ENCODE assay signal across 2 cellular contexts in the genomic region with DNA sequence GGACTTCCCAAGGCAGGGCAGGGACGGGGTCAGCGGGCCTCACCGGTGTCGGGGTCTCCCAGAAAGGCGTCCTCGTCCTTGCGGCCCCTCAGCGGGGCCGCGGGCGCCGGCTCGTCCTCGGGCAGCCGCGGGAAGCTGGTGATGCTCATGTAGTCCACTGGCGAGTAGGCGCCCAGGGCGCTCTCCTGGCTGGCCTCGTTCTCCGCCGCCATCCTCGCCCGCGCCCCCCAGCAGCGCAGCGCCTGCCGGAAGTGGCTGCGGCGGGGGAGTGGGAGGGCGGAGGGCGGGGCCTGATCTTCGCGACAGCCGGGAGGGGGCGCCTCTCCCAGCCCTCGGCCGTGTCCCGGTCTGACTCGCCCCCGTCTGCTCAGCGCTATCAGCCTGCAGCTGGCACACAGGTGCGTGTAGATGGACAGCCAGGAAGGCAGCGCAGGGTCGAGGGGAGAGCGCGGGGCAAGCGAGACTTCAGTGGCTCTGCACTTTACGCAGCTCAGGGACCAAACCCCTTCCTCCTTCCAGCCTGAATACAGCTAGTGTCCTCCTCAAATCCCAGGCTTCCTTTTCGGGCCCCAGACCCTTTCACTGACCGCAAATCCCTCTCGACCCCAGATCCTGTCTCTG.
TF ChIP-seq lines count a peak whose summit lies in the region.

GGT7 (minus strand) TSS at position 253 of the 621 bp plus-strand sequence; CDS start at position 212, 41 bp downstream.

TF ChIP-seq in HCT116, 20 proteins besides CTCF, POLR2A, EP300 and RAD21:
- TF ChIP-seq POLR2AphosphoS5 (IDR thresholded peaks at IDR 0.05; ENCODE audit: low read depth, low read length) (peak; percentile 53; the same call in 1 of the 2 replicates), EGR1 (IDR thresholded peaks at IDR 0.05; ENCODE audit: low read depth) (peak; percentile 73; the same call in 1 of the 2 replicates)
- TF ChIP-seq, protein P1, sequence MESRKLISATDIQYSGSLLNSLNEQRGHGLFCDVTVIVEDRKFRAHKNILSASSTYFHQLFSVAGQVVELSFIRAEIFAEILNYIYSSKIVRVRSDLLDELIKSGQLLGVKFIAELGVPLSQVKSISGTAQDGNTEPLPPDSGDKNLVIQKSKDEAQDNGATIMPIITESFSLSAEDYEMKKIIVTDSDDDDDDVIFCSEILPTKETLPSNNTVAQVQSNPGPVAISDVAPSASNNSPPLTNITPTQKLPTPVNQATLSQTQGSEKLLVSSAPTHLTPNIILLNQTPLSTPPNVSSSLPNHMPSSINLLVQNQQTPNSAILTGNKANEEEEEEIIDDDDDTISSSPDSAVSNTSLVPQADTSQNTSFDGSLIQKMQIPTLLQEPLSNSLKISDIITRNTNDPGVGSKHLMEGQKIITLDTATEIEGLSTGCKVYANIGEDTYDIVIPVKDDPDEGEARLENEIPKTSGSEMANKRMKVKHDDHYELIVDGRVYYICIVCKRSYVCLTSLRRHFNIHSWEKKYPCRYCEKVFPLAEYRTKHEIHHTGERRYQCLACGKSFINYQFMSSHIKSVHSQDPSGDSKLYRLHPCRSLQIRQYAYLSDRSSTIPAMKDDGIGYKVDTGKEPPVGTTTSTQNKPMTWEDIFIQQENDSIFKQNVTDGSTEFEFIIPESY (IDR thresholded peaks at IDR 0.05; ENCODE audit: extremely low read depth, insufficient replicate concordance, low read length), result no peak

TF ChIP-seq in K562, 482 proteins besides CTCF, POLR2A, EP300 and RAD21 (continues in another document):
- TF ChIP-seq ZEB2 (IDR thresholded peaks at IDR 0.05), result peak; percentile 67; the same call in 1 of the 2 replicates
- no peak for TF ChIP-seq ZNF395 (CRISPR knock-in tag; IDR thresholded peaks at IDR 0.05)
- no peak for TF ChIP-seq MGA (IDR thresholded peaks at IDR 0.05)
- TF ChIP-seq ELK3 (CRISPR knock-in tag; IDR thresholded peaks at IDR 0.05), result no peak
- no peak for TF ChIP-seq ZNF696 (CRISPR knock-in tag; conservative IDR thresholded peaks at IDR 0.05)
- no peak for TF ChIP-seq EP400 (IDR thresholded peaks at IDR 0.05)
- TF ChIP-seq HIVEP1 (CRISPR knock-in tag; IDR thresholded peaks at IDR 0.05), result no peak
- no peak for TF ChIP-seq U2AF1 (optimal IDR thresholded peaks at IDR 0.05; ENCODE audit: low read depth, low read length)
- TF ChIP-seq LARP7 (IDR thresholded peaks at IDR 0.05), result no peak
- no peak for TF ChIP-seq POLR3A (IDR thresholded peaks at IDR 0.05; ENCODE audit: borderline replicate concordance, extremely low read depth, insufficient read depth, insufficient read length)
- TF ChIP-seq POLR2AphosphoS2 (IDR thresholded peaks at IDR 0.05; ENCODE audit: low read length), result no peak
- no peak for TF ChIP-seq ZNF518B (CRISPR knock-in tag; IDR thresholded peaks at IDR 0.05)
- TF ChIP-seq THAP7 (CRISPR knock-in tag; IDR thresholded peaks at IDR 0.05), result no peak
- peak; percentile 97 for TF ChIP-seq ETV5 (CRISPR knock-in tag; IDR thresholded peaks at IDR 0.05; ENCODE audit: low read depth)
- no peak for TF ChIP-seq XRCC3 (IDR thresholded peaks at IDR 0.05)
- no peak for TF ChIP-seq TEAD2 (tag; IDR thresholded peaks at IDR 0.05)
- no peak for TF ChIP-seq ATF3 (IDR thresholded peaks at IDR 0.05)
- TF ChIP-seq ATF3 (CRISPR knock-in tag; conservative IDR thresholded peaks at IDR 0.05), result no peak
- TF ChIP-seq TCF3 (CRISPR knock-in tag; IDR thresholded peaks at IDR 0.05), result peak; percentile 82
- no peak for TF ChIP-seq NR2C1 (IDR thresholded peaks at IDR 0.05)
- no peak for TF ChIP-seq NR2C1 (tag; IDR thresholded peaks at IDR 0.05)
- no peak for TF ChIP-seq RBM17 (IDR thresholded peaks at IDR 0.05; ENCODE audit: borderline replicate concordance, low read depth, low read length)
- TF ChIP-seq THRB (CRISPR knock-in tag; conservative IDR thresholded peaks at IDR 0.05), result no peak
- TF ChIP-seq MCM7 (IDR thresholded peaks at IDR 0.05), result no peak
- peak; percentile 84 for TF ChIP-seq EGR1 (conservative IDR thresholded peaks at IDR 0.05)
- no peak for TF ChIP-seq ZNF324 (CRISPR knock-in tag; IDR thresholded peaks at IDR 0.05)
- no peak for TF ChIP-seq PYGO2 (tag; IDR thresholded peaks at IDR 0.05)
- no peak for TF ChIP-seq MEF2A (IDR thresholded peaks at IDR 0.05; ENCODE audit: control insufficient read depth, low read depth, low read length)
- peak; percentile 56; the same call in 1 of the 2 replicates for TF ChIP-seq NCOR1 (IDR thresholded peaks at IDR 0.05)
- TF ChIP-seq HDAC3 (IDR thresholded peaks at IDR 0.05; ENCODE audit: borderline replicate concordance, partially characterized antibody), result no peak
- 0 out of 2 replicates have a peak, but pooled peaks have one; percentile 11 for TF ChIP-seq ATF7 (IDR thresholded peaks at IDR 0.05)
- TF ChIP-seq HCFC1 (IDR thresholded peaks at IDR 0.05; ENCODE audit: low read depth, low read length), result no peak
